Comparison of ENCODE assay signal across 1 cellular context in genomic region chr6:156969233-156969632, GRCh38.
TF ChIP-seq lines count a peak whose summit lies in the region.

No MANE protein-coding gene starts in this region.

TF ChIP-seq in GM23338, 12 proteins besides CTCF, POLR2A, EP300 and RAD21 (continued from another document):
- TF ChIP-seq REST (IDR thresholded peaks at IDR 0.05; ENCODE audit: unreplicated experiment), result no peak
- TF ChIP-seq JUNB (IDR thresholded peaks at IDR 0.05; ENCODE audit: unreplicated experiment), result no peak
- no peak for TF ChIP-seq ZNF114 (CRISPR knock-in tag; IDR thresholded peaks at IDR 0.05)
- TF ChIP-seq, protein P1, sequence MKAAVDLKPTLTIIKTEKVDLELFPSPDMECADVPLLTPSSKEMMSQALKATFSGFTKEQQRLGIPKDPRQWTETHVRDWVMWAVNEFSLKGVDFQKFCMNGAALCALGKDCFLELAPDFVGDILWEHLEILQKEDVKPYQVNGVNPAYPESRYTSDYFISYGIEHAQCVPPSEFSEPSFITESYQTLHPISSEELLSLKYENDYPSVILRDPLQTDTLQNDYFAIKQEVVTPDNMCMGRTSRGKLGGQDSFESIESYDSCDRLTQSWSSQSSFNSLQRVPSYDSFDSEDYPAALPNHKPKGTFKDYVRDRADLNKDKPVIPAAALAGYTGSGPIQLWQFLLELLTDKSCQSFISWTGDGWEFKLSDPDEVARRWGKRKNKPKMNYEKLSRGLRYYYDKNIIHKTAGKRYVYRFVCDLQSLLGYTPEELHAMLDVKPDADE (IDR thresholded peaks at IDR 0.05), result no peak
- TF ChIP-seq POLR2AphosphoS5 (IDR thresholded peaks at IDR 0.05; ENCODE audit: low read depth), result no peak
- TF ChIP-seq EZH2 (IDR thresholded peaks at IDR 0.05; ENCODE audit: low read depth, unreplicated experiment), result no peak
- TF ChIP-seq STAT1 (IDR thresholded peaks at IDR 0.05; ENCODE audit: unreplicated experiment), result no peak
